In genomic region chr4:176540814-176541213, GRCh38 we compare ENCODE assay signal across 22 cellular contexts.
DNase-seq lines count a peak whose midpoint lies in the region; FAIRE-seq and TF ChIP-seq lines count a peak whose summit lies in the region.
"Had no signal": no experiment of that assay in that cellular context is flagged by ENCODE, and none has a peak within 500 bp of the region (broad histone marks: within the 10 kb centered on the region; RNA-seq: fewer than 3 reads in every experiment).

No MANE protein-coding gene starts in this region.

- no peak overlapping the region for H3K4me3 ChIP-seq in astrocyte (ENCODE audit: insufficient read depth, low read depth, low read length)
- H3K4me3 ChIP-seq in neuronal stem cell (ENCODE audit: low read length in 2 of 2) = no peak overlapping the region
- H3K4me3 ChIP-seq in osteoblast (ENCODE audit: insufficient read depth, low read length) = no peak overlapping the region
- H3K4me3 ChIP-seq: BLaER1 treated with 17β-estradiol and CSF1 and Interleukin-3, amounts not matched to agents 10 nM and 100 nM; GM12878; HAP-1 had no signal

- H3K9me3 ChIP-seq in astrocyte (ENCODE audit: insufficient read depth, low read depth, low read length) = no peaks in the 10 kb centered on the region
- no peaks in the 10 kb centered on the region for H3K9me3 ChIP-seq in neuronal stem cell (replicated peaks in 1 of 2; ENCODE audit: control insufficient read depth in 2 of 2, insufficient read depth in 1 of 2, low read depth in 1 of 2, low read length in 2 of 2)
- no peaks in the 10 kb centered on the region for H3K9me3 ChIP-seq in osteoblast (ENCODE audit: low read depth, low read length)
- H3K9me3 ChIP-seq: BLaER1 treated with 17β-estradiol and CSF1 and Interleukin-3, amounts not matched to agents 10 nM and 100 nM; Caco-2; HAP-1 had no signal

- H4K20me1 ChIP-seq in astrocyte (ENCODE audit: insufficient read depth, low read length) (no peaks in the 10 kb centered on the region), osteoblast (ENCODE audit: insufficient read depth, low read length) (no peaks in the 10 kb centered on the region)
- H4K20me1 ChIP-seq: BLaER1 treated with 17β-estradiol and CSF1 and Interleukin-3, amounts not matched to agents 10 nM and 100 nM had no signal

- peak; percentile 53 for DNase-seq in RPMI7951 (ENCODE audit: low read depth)
- peak; percentile 50 for DNase-seq in astrocyte (ENCODE audit: low read depth)
- DNase-seq in epithelial cell of prostate (ENCODE audit: low read depth, low spot score) = no peak
- no peak for DNase-seq in neuronal stem cell (ENCODE audit: low spot score)
- DNase-seq in osteoblast (ENCODE audit: insufficient read length, low spot score, missing footprints) = no peak
- DNase-seq in NCI-H510A treated with DMSO at 0.1 percent for 48 hours (lab: John Stamatoyannopoulos, UW) = no peak
- no peak for DNase-seq in activated CD4-positive, alpha-beta T cell treated with anti-CD3 and anti-CD28 coated beads, Interleukin-2, amount 10 ng/mL, durations not matched to agents 24 days and 14 days
- DNase-seq: Caco-2; CD4-positive, alpha-beta memory T cell; DMS 273 treated with DMSO at 0.1 percent for 48 hours; DMS79 treated with DMSO at 0.1 percent for 48 hours; KBM-7; NCI-H1092 treated with DMSO at 0.1 percent for 48 hours; NCI-H1436 treated with DMSO at 0.1 percent for 48 hours; NCI-H1930; NCI-H226; NCI-H524 treated with DMSO at 0.1 percent for 48 hours had no signal

- peaks cover 28% of the 10 kb centered on the region for H3K4me1 Mint-ChIP-seq in astrocyte (ENCODE audit: low read depth, unreplicated experiment)
- H3K4me1 Mint-ChIP-seq in activated CD4-positive, alpha-beta T cell treated with anti-CD3 and anti-CD28 coated beads, Interleukin-2, amount 10 ng/mL, durations not matched to agents 24 days and 14 days = no peaks in the 10 kb centered on the region
- H3K4me1 Mint-ChIP-seq: CD4-positive, alpha-beta memory T cell had no signal

- H3K14ac ChIP-seq in neuronal stem cell (ENCODE audit: low read length) = no peak overlapping the region

- H3K36me3 ChIP-seq in astrocyte (ENCODE audit: insufficient read depth, low read length) (no peaks in the 10 kb centered on the region), neuronal stem cell (replicated peaks in 1 of 2; ENCODE audit: control insufficient read depth in 2 of 2, insufficient read depth in 2 of 2, low read length in 2 of 2) (no peaks in the 10 kb centered on the region), osteoblast (ENCODE audit: insufficient read depth, low read length) (no peaks in the 10 kb centered on the region)
- H3K36me3 ChIP-seq: BLaER1 treated with 17β-estradiol and CSF1 and Interleukin-3, amounts not matched to agents 10 nM and 100 nM; HAP-1 had no signal

- H2AK5ac ChIP-seq in neuronal stem cell (ENCODE audit: low read depth, low read length) = no peak overlapping the region

- H3K79me2 ChIP-seq in astrocyte (ENCODE audit: insufficient read depth, low read length) (no peaks in the 10 kb centered on the region), osteoblast (ENCODE audit: insufficient read depth, low read length) (no peaks in the 10 kb centered on the region)

- H3K4me3 Mint-ChIP-seq in astrocyte (ENCODE audit: unreplicated experiment) = no peak overlapping the region
- H3K4me3 Mint-ChIP-seq in activated CD4-positive, alpha-beta T cell treated with anti-CD3 and anti-CD28 coated beads, Interleukin-2, amount 10 ng/mL, durations not matched to agents 24 days and 14 days = no peak overlapping the region
- H3K4me3 Mint-ChIP-seq: CD4-positive, alpha-beta memory T cell had no signal

- no peak overlapping the region for H3K23ac ChIP-seq in neuronal stem cell (ENCODE audit: low read depth, low read length, poor library complexity)

- no peak overlapping the region for H4K8ac ChIP-seq in neuronal stem cell (ENCODE audit: low read depth, low read length)

- H3K27me3 ChIP-seq in astrocyte (ENCODE audit: insufficient read depth, low read length) (no peaks in the 10 kb centered on the region), neuronal stem cell (ENCODE audit: control insufficient read depth in 3 of 3, insufficient read depth in 3 of 3, low read depth in 1 of 3, low read length in 3 of 3) (no peaks in the 10 kb centered on the region), osteoblast (ENCODE audit: insufficient read depth, low read length) (no peaks in the 10 kb centered on the region)
- H3K27me3 ChIP-seq: BLaER1 treated with 17β-estradiol and CSF1 and Interleukin-3, amounts not matched to agents 10 nM and 100 nM had no signal

- H3K4me1 ChIP-seq in astrocyte (ENCODE audit: insufficient read depth, low read length) = peaks cover 9% of the 10 kb centered on the region
- H3K4me1 ChIP-seq in neuronal stem cell (ENCODE audit: control insufficient read depth in 2 of 2, insufficient read depth in 1 of 2, low read depth in 1 of 2, low read length in 2 of 2) = no peaks in the 10 kb centered on the region
- H3K4me1 ChIP-seq in osteoblast (ENCODE audit: insufficient read depth, low read length) = peaks cover 21% of the 10 kb centered on the region
- H3K4me1 ChIP-seq: Caco-2 had no signal

- no peaks in the 10 kb centered on the region for H3K9me3 Mint-ChIP-seq in astrocyte (ENCODE audit: unreplicated experiment)
- H3K9me3 Mint-ChIP-seq in activated CD4-positive, alpha-beta T cell treated with anti-CD3 and anti-CD28 coated beads, Interleukin-2, amount 10 ng/mL, durations not matched to agents 24 days and 14 days = no peaks in the 10 kb centered on the region

- H3K18ac ChIP-seq in neuronal stem cell (ENCODE audit: low read length) = no peak overlapping the region

- no peak overlapping the region for H2BK120ac ChIP-seq in neuronal stem cell (ENCODE audit: low read depth, low read length)

- no CpG with 5 or more reads among the region's 2 CpGs for WGBS in neuronal stem cell (ENCODE audit: extremely low coverage in 2 of 2, insufficient read length in 2 of 2, insufficient replicate concordance in 1 of 2), 2 donors

- no peaks in the 10 kb centered on the region for H3K27me3 Mint-ChIP-seq in astrocyte (ENCODE audit: low read depth, unreplicated experiment)
- no peaks in the 10 kb centered on the region for H3K27me3 Mint-ChIP-seq in activated CD4-positive, alpha-beta T cell treated with anti-CD3 and anti-CD28 coated beads, Interleukin-2, amount 10 ng/mL, durations not matched to agents 24 days and 14 days
- H3K27me3 Mint-ChIP-seq: CD4-positive, alpha-beta memory T cell had no signal

- H3K9ac ChIP-seq in astrocyte (ENCODE audit: low read length) (no peak overlapping the region), neuronal stem cell (ENCODE audit: low read depth, low read length, poor library complexity) (no peak overlapping the region)
- H3K9ac ChIP-seq: BLaER1 treated with 17β-estradiol and CSF1 and Interleukin-3, amounts not matched to agents 10 nM and 100 nM had no signal

- no peaks in the 10 kb centered on the region for H3K36me3 Mint-ChIP-seq in astrocyte (ENCODE audit: low read depth, unreplicated experiment)
- no peaks in the 10 kb centered on the region for H3K36me3 Mint-ChIP-seq in activated CD4-positive, alpha-beta T cell treated with anti-CD3 and anti-CD28 coated beads, Interleukin-2, amount 10 ng/mL, durations not matched to agents 24 days and 14 days (ENCODE audit: low read depth)
- H3K36me3 Mint-ChIP-seq: CD4-positive, alpha-beta memory T cell had no signal

- no peak overlapping the region for H3K27ac Mint-ChIP-seq in astrocyte (ENCODE audit: unreplicated experiment)
- no peak overlapping the region for H3K27ac Mint-ChIP-seq in activated CD4-positive, alpha-beta T cell treated with anti-CD3 and anti-CD28 coated beads, Interleukin-2, amount 10 ng/mL, durations not matched to agents 24 days and 14 days
- H3K27ac Mint-ChIP-seq: CD4-positive, alpha-beta memory T cell had no signal

- H3K4ac ChIP-seq in neuronal stem cell (ENCODE audit: low read length) = no peak overlapping the region

- H2BK5ac ChIP-seq in neuronal stem cell (ENCODE audit: low read length) = no peak overlapping the region

- TF ChIP-seq CTCF in astrocyte (IDR thresholded peaks at IDR 0.05; ENCODE audit: insufficient read depth, low read depth, low read length) (no peak), osteoblast (IDR thresholded peaks at IDR 0.05; ENCODE audit: extremely low read depth, low read depth, low read length) (no peak)

- no peak overlapping the region for H3K4me2 ChIP-seq in astrocyte (ENCODE audit: low read length)
- no peak overlapping the region for H3K4me2 ChIP-seq in neuronal stem cell (ENCODE audit: insufficient read depth, low read length, poor library complexity, severe bottlenecking)
- H3K4me2 ChIP-seq in osteoblast (ENCODE audit: insufficient read depth, low read length) = no peak overlapping the region

- no peak overlapping the region for H2BK12ac ChIP-seq in neuronal stem cell (ENCODE audit: low read length)

- intact Hi-C loops in activated CD4-positive, alpha-beta T cell treated with anti-CD3 and anti-CD28 coated beads, Interleukin-2, amount 10 ng/mL, durations not matched to agents 24 days and 14 days (cut with micrococcal nuclease) = no loop called here

- H4K91ac ChIP-seq in neuronal stem cell (ENCODE audit: low read depth, low read length, poor library complexity) = no peak overlapping the region

- H2AFZ ChIP-seq in astrocyte (ENCODE audit: low read depth, low read length) = no peak overlapping the region
- no peak overlapping the region for H2AFZ ChIP-seq in neuronal stem cell (ENCODE audit: low read length)
- H2AFZ ChIP-seq in osteoblast (ENCODE audit: low read length) = no peak overlapping the region

- no peak overlapping the region for H3K27ac ChIP-seq in astrocyte (ENCODE audit: low read depth, low read length)
- H3K27ac ChIP-seq in epithelial cell of prostate = peak overlapping the region; percentile 89
- H3K27ac ChIP-seq in neuronal stem cell (replicated peaks; ENCODE audit: low read length) = no peak overlapping the region
- H3K27ac ChIP-seq in osteoblast (ENCODE audit: low read depth, low read length) = no peak overlapping the region
- H3K27ac ChIP-seq: BLaER1 treated with 17β-estradiol and CSF1 and Interleukin-3, amounts not matched to agents 10 nM and 100 nM had no signal

- no peaks in the 10 kb centered on the region for H3K79me1 ChIP-seq in neuronal stem cell (ENCODE audit: low read depth, low read length)

- no peak for FAIRE-seq in astrocyte (lab: Jason Lieb, UNC)
- FAIRE-seq: GM12878, HepG2, RCC 7860 had no signal

- no peak overlapping the region for H2BK15ac ChIP-seq in neuronal stem cell (ENCODE audit: low read length)

Comparison
In these comparisons a context has a peak if more than half of its experiments do, and no peak if none do; other contexts are left out.
1. DNase-seq: peak in RPMI7951 (single experiment) and astrocyte (single experiment); none in epithelial cell of prostate (single experiment), neuronal stem cell (single experiment), osteoblast (single experiment), NCI-H510A treated with DMSO at 0.1 percent for 48 hours (single experiment) and activated CD4-positive, alpha-beta T cell treated with anti-CD3 and anti-CD28 coated beads, Interleukin-2, amount 10 ng/mL, durations not matched to agents 24 days and 14 days (single experiment).